In genomic region chr15:82808634-82809041, GRCh38 we compare ENCODE assay signal across 1 cellular context.
TF ChIP-seq lines count a peak whose summit lies in the region.

No MANE protein-coding gene starts in this region.

TF ChIP-seq in endothelial cell of umbilical vein, 7 proteins besides CTCF, POLR2A, EP300 and RAD21 (continued from another document):
- TF ChIP-seq POLR2AphosphoS5 (IDR thresholded peaks at IDR 0.05; ENCODE audit: insufficient read depth, low read depth, low read length): no peak
- TF ChIP-seq EZH2 (IDR thresholded peaks at IDR 0.05; ENCODE audit: borderline replicate concordance, low read depth, low read length, severe bottlenecking): no peak
